8 cellular contexts compared by ENCODE assay signal in genomic region chr17:72151565-72152391, GRCh38. TPM values are rescaled to one million over a fixed set of nuclear protein-coding genes. Genes with fewer than 3 reads are reported as not detected.
DNase-seq lines count a peak whose midpoint lies in the region; ATAC-seq and TF ChIP-seq lines count a peak whose summit lies in the region.

No MANE protein-coding gene starts in this region.

- peak overlapping the region; percentile 24 for H3K4me3 ChIP-seq in HUES48 (ENCODE audit: low read depth, low read length)
- peak overlapping the region; percentile 46 for H3K4me3 ChIP-seq in iPS-18a (ENCODE audit: low read length)
- no peak overlapping the region for H3K4me3 ChIP-seq in smooth muscle cell

- H4K20me1 ChIP-seq in smooth muscle cell (ENCODE audit: low read depth): no peaks in the 10 kb centered on the region

- no peaks in the 10 kb centered on the region for H3K9me3 ChIP-seq in HUES48 (ENCODE audit: control insufficient read depth, insufficient read depth, low read length)
- no peaks in the 10 kb centered on the region for H3K9me3 ChIP-seq in iPS-18a (ENCODE audit: control insufficient read depth, low read depth, low read length)
- H3K9me3 ChIP-seq in smooth muscle cell (replicated peaks; ENCODE audit: low read depth): no peaks in the 10 kb centered on the region

- H3K4me1 ChIP-seq in HUES48 (ENCODE audit: control insufficient read depth, insufficient read depth, low read length) (peaks cover 30% of the 10 kb centered on the region), iPS-18a (ENCODE audit: control insufficient read depth, low read depth, low read length) (peaks cover 25% of the 10 kb centered on the region), smooth muscle cell (ENCODE audit: low read depth) (peaks cover 10% of the 10 kb centered on the region)

- WGBS in smooth muscle cell (ENCODE audit: low lambda C conversion rate): 30% methylated on average over 11 of the region's 11 CpGs

- peak overlapping the region; percentile 49 for H3K9ac ChIP-seq in HUES48 (ENCODE audit: low read depth, low read length)
- peak overlapping the region; percentile 67 for H3K9ac ChIP-seq in iPS-18a (ENCODE audit: low read length)
- H3K9ac ChIP-seq in smooth muscle cell (ENCODE audit: low read depth): no peak overlapping the region

- H3K36me3 ChIP-seq in HUES48 (ENCODE audit: control insufficient read depth, insufficient read depth, low read length): no peaks in the 10 kb centered on the region
- H3K36me3 ChIP-seq in iPS-18a (ENCODE audit: control insufficient read depth, low read depth, low read length): no peaks in the 10 kb centered on the region
- H3K36me3 ChIP-seq in smooth muscle cell (ENCODE audit: low read depth): no peaks in the 10 kb centered on the region

- no peaks in the 10 kb centered on the region for H3F3A ChIP-seq in smooth muscle cell (ENCODE audit: low read depth)

- peak in 42 of 56 donors; percentile 11 to 91 (median 53) for DNase-seq in amygdala (lab: John Stamatoyannopoulos, UW)
- no peak for DNase-seq in smooth muscle cell (lab: John Stamatoyannopoulos, UW; ENCODE audit: unreplicated experiment)
- DNase-seq in NCI-H226: no peak
- DNase-seq in MV-4-11 (lab: John Stamatoyannopoulos, UW): no peak
- no peak for DNase-seq in activated naive CD4-positive, alpha-beta T cell treated with anti-CD3 and anti-CD28 coated beads, Interleukin-2, amount 50 U/mL, for 16 hours

- H3K27me3 ChIP-seq in HUES48 (ENCODE audit: control insufficient read depth, insufficient read depth, low read length) (no peaks in the 10 kb centered on the region), iPS-18a (ENCODE audit: control insufficient read depth, insufficient read depth, low read length) (no peaks in the 10 kb centered on the region), smooth muscle cell (ENCODE audit: low read depth) (no peaks in the 10 kb centered on the region)

- peak overlapping the region; percentile 97 for H3K27ac ChIP-seq in HUES48 (ENCODE audit: low read depth, low read length)
- peak overlapping the region; percentile 86 for H3K27ac ChIP-seq in iPS-18a (ENCODE audit: low read length)
- no peak overlapping the region for H3K27ac ChIP-seq in smooth muscle cell (ENCODE audit: low read depth)

- no peaks in the 10 kb centered on the region for H3K79me2 ChIP-seq in smooth muscle cell (ENCODE audit: low read depth)

- TF ChIP-seq CTCF in smooth muscle cell (IDR thresholded peaks at IDR 0.05; ENCODE audit: borderline replicate concordance, insufficient read depth, poor library complexity, severe bottlenecking): no peak

- ATAC-seq in HG03045 (IDR thresholded peaks at IDR 0.05; ENCODE audit: unreplicated experiment): no peak

- no peak overlapping the region for H2AFZ ChIP-seq in smooth muscle cell (ENCODE audit: low read depth)

- H3K4me2 ChIP-seq in smooth muscle cell: peak overlapping the region; percentile 40

RNA-seq across cellular contexts. Expression of gene SOX9, which starts 31.0 kb away (rescaled TPM):
- 16.6 and 26.6 TPM in 2 replicates for total RNA-seq in smooth muscle cell
- polyA plus RNA-seq in smooth muscle cell: 19.8 and 46.4 TPM in 2 replicates

Comparison
In these comparisons a context has a peak if more than half of its experiments do, and no peak if none do; other contexts are left out.
1. DNase-seq: peak in amygdala (42 of 56); none in smooth muscle cell (single experiment), NCI-H226 (single experiment), MV-4-11 (single experiment) and activated naive CD4-positive, alpha-beta T cell treated with anti-CD3 and anti-CD28 coated beads, Interleukin-2, amount 50 U/mL, for 16 hours (single experiment).